In genomic region chr2:234950435-234950729, GRCh38 we compare ENCODE assay signal across 13 cellular contexts. TPM values are rescaled to one million over a fixed set of nuclear protein-coding genes. Genes with fewer than 3 reads are reported as not detected.
DNase-seq lines count a peak whose midpoint lies in the region; ATAC-seq and TF ChIP-seq lines count a peak whose summit lies in the region.
"Had no signal": no experiment of that assay in that cellular context is flagged by ENCODE, and none has a peak within 500 bp of the region (broad histone marks: within the 10 kb centered on the region; RNA-seq: fewer than 3 reads in every experiment).

No MANE protein-coding gene starts in this region.

- no peak overlapping the region for H3K27ac Mint-ChIP-seq in CD4-positive, alpha-beta T cell

- peak overlapping the region; percentile 19 for H2BK12ac ChIP-seq in trophoblast cell (ENCODE audit: low read length)

- peaks cover 19% of the 10 kb centered on the region for H3K79me2 ChIP-seq in trophoblast cell (ENCODE audit: control insufficient read depth, insufficient read depth, low read length, poor library complexity)

- no peak overlapping the region for H3K27ac ChIP-seq in CD4-positive, alpha-beta T cell (ENCODE audit: low read depth, low read length)
- H3K27ac ChIP-seq in RWPE2 (ENCODE audit: poor library complexity, severe bottlenecking) = peak overlapping the region; percentile 88
- peak overlapping the region; percentile 65 for H3K27ac ChIP-seq in foreskin keratinocyte
- H3K27ac ChIP-seq in trophoblast cell (ENCODE audit: low read depth, low read length) = peak overlapping the region; percentile 12
- H3K27ac ChIP-seq: SK-N-MC had no signal

- H3K9me3 Mint-ChIP-seq in CD4-positive, alpha-beta T cell = no peaks in the 10 kb centered on the region

- intact Hi-C loops in CD4-positive, alpha-beta T cell (cut with DNase I, micrococcal nuclease) = no loop called here

- H3K27me3 Mint-ChIP-seq in CD4-positive, alpha-beta T cell = peaks cover 81% of the 10 kb centered on the region

- H3K4me1 ChIP-seq in RWPE2 (ENCODE audit: insufficient read depth, poor library complexity, severe bottlenecking) (peaks cover 35% of the 10 kb centered on the region), foreskin keratinocyte (peaks cover 33% of the 10 kb centered on the region), trophoblast cell (ENCODE audit: control insufficient read depth in 1 of 2, insufficient read depth in 2 of 2, low read length in 2 of 2) (peaks cover 13 to 28% of the 10 kb centered on the region in 2 experiments)

- CTCF ChIA-PET in CD4-positive, alpha-beta T cell (lab: Charles Lee) = no interaction called here

- H2BK5ac ChIP-seq in trophoblast cell (ENCODE audit: low read depth, low read length, poor library complexity) = no peak overlapping the region

- no peak overlapping the region for H4K12ac ChIP-seq in trophoblast cell (ENCODE audit: low read depth, low read length)

- peak overlapping the region; percentile 60 for H3K4me2 ChIP-seq in trophoblast cell (ENCODE audit: low read length)

- peak overlapping the region; percentile 83 for H3K4me3 Mint-ChIP-seq in CD4-positive, alpha-beta T cell

- no peak overlapping the region for H2AFZ ChIP-seq in trophoblast cell (ENCODE audit: insufficient read depth, low read length, poor library complexity)

- no peak overlapping the region for H3K18ac ChIP-seq in trophoblast cell (ENCODE audit: low read length)

- peak overlapping the region; percentile 20 for H2BK120ac ChIP-seq in trophoblast cell (ENCODE audit: insufficient read depth, low read length, poor library complexity)

- ATAC-seq in CD4-positive, alpha-beta T cell (ENCODE audit: poor library complexity) = no peak
- ATAC-seq in RWPE2 (ENCODE audit: low read depth) (no peak), foreskin keratinocyte (no peak)

- no peak overlapping the region for H4K8ac ChIP-seq in trophoblast cell (ENCODE audit: low read depth, low read length)

- no peak overlapping the region for H3K14ac ChIP-seq in trophoblast cell (ENCODE audit: low read length)

- TF ChIP-seq CTCF in CD4-positive, alpha-beta T cell (IDR thresholded peaks at IDR 0.05) = no peak
- TF ChIP-seq CTCF in RWPE2 (IDR thresholded peaks at IDR 0.05; ENCODE audit: poor library complexity, severe bottlenecking) (no peak), foreskin keratinocyte (conservative IDR thresholded peaks at IDR 0.05) (no peak)

- DNase-seq in CD4-positive, alpha-beta T cell = no peak
- DNase-seq in RWPE2 (ENCODE audit: low spot score) (no peak), foreskin keratinocyte (no peak), trophoblast cell (no peak), DMS79 treated with DMSO at 0.1 percent for 48 hours (lab: John Stamatoyannopoulos, UW) (no peak), NCI-H2171 treated with DMSO at 0.1 percent for 48 hours (lab: John Stamatoyannopoulos, UW) (no peak), SIG-M5 treated with dmso at 0.1 percent for 504 hours (lab: John Stamatoyannopoulos, UW; ENCODE audit: unreplicated experiment) (no peak)
- no peak for DNase-seq in stimulated activated CD4-positive, alpha-beta T cell treated with anti-CD3 and anti-CD28 coated beads, Interleukin-4, amount 100 ng/mL, for 24 hours
- DNase-seq: activated gamma-delta T cell treated with Interleukin-2 at 50 U/mL for 16 hours, C1 segment of cervical spinal cord, NCI-H1105 treated with DMSO at 0.1 percent for 48 hours, NCI-H748 treated with DMSO at 0.1 percent for 48 hours had no signal

- no peak overlapping the region for H2AK5ac ChIP-seq in trophoblast cell (ENCODE audit: low read length)

- WGBS in trophoblast cell (ENCODE audit: extremely low coverage, insufficient coverage, insufficient read length) = no CpG with 5 or more reads among the region's 7 CpGs

- H3K27me3 ChIP-seq in CD4-positive, alpha-beta T cell (ENCODE audit: control insufficient read depth, insufficient read depth, low read length) = peaks cover 63% of the 10 kb centered on the region
- H3K27me3 ChIP-seq in RWPE2 (ENCODE audit: insufficient read depth, poor library complexity, severe bottlenecking) = no peaks in the 10 kb centered on the region
- no peaks in the 10 kb centered on the region for H3K27me3 ChIP-seq in foreskin keratinocyte
- no peaks in the 10 kb centered on the region for H3K27me3 ChIP-seq in trophoblast cell (ENCODE audit: insufficient read depth, low read length)

- POLR2A ChIA-PET in CD4-positive, alpha-beta T cell (lab: Charles Lee) = no interaction called here

- no peak overlapping the region for H3K23ac ChIP-seq in trophoblast cell (ENCODE audit: low read length)

- H4K91ac ChIP-seq in trophoblast cell (ENCODE audit: low read depth, low read length) = peak overlapping the region; percentile 28

- H3K9ac ChIP-seq in trophoblast cell (ENCODE audit: low read length) = no peak overlapping the region

- H3K9me3 ChIP-seq in CD4-positive, alpha-beta T cell (ENCODE audit: control insufficient read depth, low read length) = no peaks in the 10 kb centered on the region
- no peaks in the 10 kb centered on the region for H3K9me3 ChIP-seq in RWPE2 (ENCODE audit: severe bottlenecking)
- H3K9me3 ChIP-seq in trophoblast cell (ENCODE audit: insufficient read depth, low read depth, low read length) = peaks cover 2% of the 10 kb centered on the region

- H3K4me3 ChIP-seq in RWPE2 (ENCODE audit: severe bottlenecking) (no peak overlapping the region), trophoblast cell (ENCODE audit: low read depth, low read length) (no peak overlapping the region)

- peaks cover 10% of the 10 kb centered on the region for H3K4me1 Mint-ChIP-seq in CD4-positive, alpha-beta T cell (ENCODE audit: low read depth)

- H3K79me1 ChIP-seq in trophoblast cell (ENCODE audit: low read length) = peaks cover 24% of the 10 kb centered on the region

- H3K36me3 Mint-ChIP-seq in CD4-positive, alpha-beta T cell (ENCODE audit: low read depth) = no peaks in the 10 kb centered on the region

- no peak overlapping the region for H3K4ac ChIP-seq in trophoblast cell (ENCODE audit: low read depth, low read length)

- H3K36me3 ChIP-seq in RWPE2 (ENCODE audit: low read depth) (peaks cover 10% of the 10 kb centered on the region; the same call in 1 of the 2 replicates), trophoblast cell (ENCODE audit: control insufficient read depth in 1 of 2, insufficient read depth in 2 of 2, low read length in 2 of 2) (no peaks in the 10 kb centered on the region)

RNA-seq across cellular contexts. Expression of gene SH3BP4, which starts 1.4 kb away (rescaled TPM):
- total RNA-seq in CD4-positive, alpha-beta T cell = under 1 TPM; 0.52 to 0.59 TPM
- total RNA-seq in foreskin keratinocyte = 45.9 and 46.1 TPM in 2 replicates
- 16.4 and 19.4 TPM in 2 replicates for polyA plus RNA-seq in foreskin keratinocyte
- polyA plus RNA-seq in trophoblast cell (2013) = 35.4 and 36.3 TPM in 2 replicates

Comparison
In these comparisons a context has a peak if more than half of its experiments do, and no peak if none do; other contexts are left out.
1. RNA of gene SH3BP4, which starts 1.4 kb away (total RNA-seq): 45.9 to 46.1 TPM in foreskin keratinocyte; 0.52 to 0.59 TPM in CD4-positive, alpha-beta T cell; every median in the first group is over 10 times any median in the second.